Comparison of ENCODE assay signal across 30 cellular contexts in genomic region chr14:94411638-94412037, GRCh38. TPM values are rescaled to one million over a fixed set of nuclear protein-coding genes. Genes with fewer than 3 reads are reported as not detected.
DNase-seq lines count a peak whose midpoint lies in the region; ATAC-seq and TF ChIP-seq lines count a peak whose summit lies in the region.
"Had no signal": no experiment of that assay in that cellular context is flagged by ENCODE, and none has a peak within 500 bp of the region (broad histone marks: within the 10 kb centered on the region; RNA-seq: fewer than 3 reads in every experiment).

No MANE protein-coding gene starts in this region.

- H3K27ac Mint-ChIP-seq in type B pancreatic cell: peak overlapping the region; percentile 32
- no peak overlapping the region for H3K27ac Mint-ChIP-seq in WTC11
- H3K27ac Mint-ChIP-seq: activated CD4-positive, alpha-beta memory T cell treated with anti-CD3 and anti-CD28 coated beads for 36 hours; activated naive CD4-positive, alpha-beta T cell treated with anti-CD3 and anti-CD28 coated beads for 36 hours; activated T-helper 1 cell treated with anti-CD3 and anti-CD28 coated beads, Interleukin-12 subunit alpha, Interleukin-12 subunit beta, Interleukin-2, Interleukin-4 antibody, amounts not matched to agents 30 ng/mL and 10 ng/mL and 1 ng/mL, durations not matched to agents 14 hours and 24 hours and 36 hours; CD4-positive, CD25-positive, alpha-beta regulatory T cell; naive thymus-derived CD8-positive, alpha-beta T cell had no signal

- peak; percentile 67 for DNase-seq in DMS153 (lab: John Stamatoyannopoulos, UW)
- no peak for DNase-seq in DMS153 treated with DMSO at 0.1 percent for 48 hours (lab: John Stamatoyannopoulos, UW; ENCODE audit: unreplicated experiment)
- no peak for DNase-seq in epithelial cell of prostate (ENCODE audit: low read depth, low spot score)
- DNase-seq in right lobe of liver: peak in 2 of 3 donors; percentile 40 to 61
- no peak for DNase-seq in type B pancreatic cell (ENCODE audit: extremely low spot score, unreplicated experiment)
- no peak for DNase-seq in NCI-H345 treated with DMSO at 0.1 percent for 48 hours (lab: John Stamatoyannopoulos, UW; ENCODE audit: unreplicated experiment)
- DNase-seq in PC-9: no peak
- DNase-seq in WTC11 (ENCODE audit: low spot score): no peak
- DNase-seq: activated CD4-positive, alpha-beta memory T cell treated with anti-CD3 and anti-CD28 coated beads for 36 hours; activated CD4-positive, CD25-positive, alpha-beta regulatory T cell treated with anti-CD3 and anti-CD28 coated beads, Interleukin-2, amount 50 U/mL, for 72 hours; activated CD8-positive, alpha-beta memory T cell treated with anti-CD3 and anti-CD28 coated beads, Interleukin-2, amount 50 U/mL, for 4 hours; activated naive CD4-positive, alpha-beta T cell treated with anti-CD3 and anti-CD28 coated beads for 36 hours; CD4-positive, CD25-positive, alpha-beta regulatory T cell; effector memory CD4-positive, alpha-beta T cell; foreskin melanocyte; GOT3; hippocampal formation; naive thymus-derived CD8-positive, alpha-beta T cell; NCI-H1436 treated with DMSO at 0.1 percent for 48 hours; NCI-H524; occipital lobe; SJCRH30; stimulated activated CD4-positive, alpha-beta T cell treated with anti-CD3 and anti-CD28 coated beads, Interleukin-2, amount 100 ng/mL, for 24 hours; T-helper 1 cell had no signal

- H3K36me3 ChIP-seq in right lobe of liver (no peaks in the 10 kb centered on the region), PC-9 (ENCODE audit: low read depth) (no peaks in the 10 kb centered on the region)
- H3K36me3 ChIP-seq: SJCRH30, upper lobe of left lung had no signal

- 9% methylated on average over 1 of the region's 1 CpG for WGBS in right lobe of liver (ENCODE audit: insufficient coverage, low coverage, low lambda C conversion rate, missing lambda C conversion rate)

- TF ChIP-seq POLR2A in right lobe of liver (IDR thresholded peaks at IDR 0.05): peak; percentile 71

- ATAC-seq in right lobe of liver: peak; percentile 75 to 82 (median 80)
- ATAC-seq in WTC11: no peak
- ATAC-seq: naive thymus-derived CD8-positive, alpha-beta T cell; Panc1 had no signal

- CTCF ChIA-PET in PC-9 (lab: Charles Lee): no interaction called here
- CTCF ChIA-PET in WTC11 (lab: Charles Lee): interaction anchor here (0.9 to 2.3 kb wide), 5 partner anchors 12 to 75 kb away, joined by 3 to 8 read pairs (median 5); no protein-coding TSS in a partner anchor

- H3K27ac ChIP-seq in epithelial cell of prostate (peak overlapping the region; percentile 32), right lobe of liver (peak overlapping the region in 2 of 3 donors; percentile 30 to 69), PC-9 (no peak overlapping the region)
- H3K27ac ChIP-seq: 22Rv1, coronary artery, SJCRH30 had no signal

- H3F3A ChIP-seq in PC-9 (ENCODE audit: insufficient read depth, low read depth): no peaks in the 10 kb centered on the region

- H4K20me1 ChIP-seq in PC-9 (ENCODE audit: insufficient read depth): no peaks in the 10 kb centered on the region

- H3K4me3 ChIP-seq in right lobe of liver (no peak overlapping the region), PC-9 (no peak overlapping the region)
- H3K4me3 ChIP-seq: coronary artery, SJCRH30, upper lobe of left lung had no signal

- H3K9me2 ChIP-seq in PC-9 (ENCODE audit: insufficient read depth): no peaks in the 10 kb centered on the region

- H3K27me3 Mint-ChIP-seq in type B pancreatic cell: no peaks in the 10 kb centered on the region
- no peaks in the 10 kb centered on the region; the same call in 1 of the 2 replicates for H3K27me3 Mint-ChIP-seq in WTC11 (ENCODE audit: low read depth)

- BruUV-seq in PC-9 (replicated peaks; lab: Mats Ljungman, UMichigan): no TSS peak

- H3K9me3 ChIP-seq in right lobe of liver (no peaks in the 10 kb centered on the region), PC-9 (ENCODE audit: insufficient read depth, low read depth) (no peaks in the 10 kb centered on the region)
- H3K9me3 ChIP-seq: SJCRH30 had no signal

- no peaks in the 10 kb centered on the region for H3K79me2 ChIP-seq in PC-9 (ENCODE audit: low read depth)

- no peaks in the 10 kb centered on the region for H3K27me3 ChIP-seq in right lobe of liver
- no peaks in the 10 kb centered on the region for H3K27me3 ChIP-seq in PC-9 (ENCODE audit: insufficient read depth, low read depth)
- H3K27me3 ChIP-seq: SJCRH30, upper lobe of left lung had no signal

- H3K4me1 Mint-ChIP-seq in type B pancreatic cell (ENCODE audit: unreplicated experiment) (peaks cover 19% of the 10 kb centered on the region), WTC11 (peaks cover 23% of the 10 kb centered on the region)
- H3K4me1 Mint-ChIP-seq: CD4-positive, CD25-positive, alpha-beta regulatory T cell; naive thymus-derived CD8-positive, alpha-beta T cell had no signal

- TF ChIP-seq CTCF in right lobe of liver (IDR thresholded peaks at IDR 0.05) (no peak), type B pancreatic cell (conservative IDR thresholded peaks at IDR 0.05) (no peak), PC-9 (conservative IDR thresholded peaks at IDR 0.05) (no peak), WTC11 (IDR thresholded peaks at IDR 0.05) (no peak)

- POLR2A ChIA-PET in PC-9 (lab: Charles Lee; ENCODE audit: unreplicated experiment) (no interaction called here), WTC11 (lab: Charles Lee) (no interaction called here)

- peaks cover 5% of the 10 kb centered on the region for H3K9me3 Mint-ChIP-seq in type B pancreatic cell
- peaks cover 40% of the 10 kb centered on the region for H3K9me3 Mint-ChIP-seq in WTC11

- H3K36me3 Mint-ChIP-seq in type B pancreatic cell (no peaks in the 10 kb centered on the region), WTC11 (peaks cover 11% of the 10 kb centered on the region)
- H3K36me3 Mint-ChIP-seq: CD4-positive, CD25-positive, alpha-beta regulatory T cell had no signal

- H3K4me1 ChIP-seq in right lobe of liver: peaks cover 0 to 44% (median 5%) of the 10 kb centered on the region in 4 donors
- no peaks in the 10 kb centered on the region for H3K4me1 ChIP-seq in PC-9 (replicated peaks; ENCODE audit: insufficient read depth)
- H3K4me1 ChIP-seq: SJCRH30 had no signal

- H3K4me3 Mint-ChIP-seq in type B pancreatic cell: no peak overlapping the region
- no peak overlapping the region for H3K4me3 Mint-ChIP-seq in WTC11
- H3K4me3 Mint-ChIP-seq: activated CD4-positive, alpha-beta memory T cell treated with anti-CD3 and anti-CD28 coated beads for 36 hours; activated naive CD4-positive, alpha-beta T cell treated with anti-CD3 and anti-CD28 coated beads for 36 hours; activated T-helper 1 cell treated with anti-CD3 and anti-CD28 coated beads, Interleukin-12 subunit alpha, Interleukin-12 subunit beta, Interleukin-2, Interleukin-4 antibody, amounts not matched to agents 30 ng/mL and 10 ng/mL and 1 ng/mL, durations not matched to agents 14 hours and 24 hours and 36 hours; CD4-positive, CD25-positive, alpha-beta regulatory T cell; naive thymus-derived CD8-positive, alpha-beta T cell had no signal

- intact Hi-C loops in right lobe of liver (cut with DNase I) (no loop called here), PC-9 (cut with micrococcal nuclease; ENCODE audit: unreplicated experiment) (no loop called here)

- H3K4me2 ChIP-seq in PC-9: no peak overlapping the region

- H2AFZ ChIP-seq in PC-9: no peak overlapping the region

TF ChIP-seq in WTC11, 78 proteins besides CTCF, POLR2A, EP300 and RAD21 (continues in another document):
- TF ChIP-seq MXD4 (CRISPR knock-in tag; IDR thresholded peaks at IDR 0.05; ENCODE audit: borderline replicate concordance) (no peak), FOXJ3 (CRISPR knock-in tag; IDR thresholded peaks at IDR 0.05; ENCODE audit: borderline replicate concordance) (no peak), RELA (CRISPR knock-in tag; IDR thresholded peaks at IDR 0.05; ENCODE audit: borderline replicate concordance) (no peak), PRRX2 (CRISPR knock-in tag; IDR thresholded peaks at IDR 0.05) (no peak), PREB (CRISPR knock-in tag; IDR thresholded peaks at IDR 0.05; ENCODE audit: borderline replicate concordance) (no peak), ZSCAN18 (CRISPR knock-in tag; IDR thresholded peaks at IDR 0.05) (no peak), NR2C2 (CRISPR knock-in tag; IDR thresholded peaks at IDR 0.05) (no peak), ZMAT4 (CRISPR knock-in tag; IDR thresholded peaks at IDR 0.05) (no peak)

RNA-seq across cellular contexts. Expression of gene SERPINA1, which starts 23.2 kb away (rescaled TPM):
- over 10,000 TPM; 18,575 to 39,670 (median 31,917) TPM for total RNA-seq in right lobe of liver
- 313 and 712 TPM in 2 replicates for total RNA-seq in type B pancreatic cell (ENCODE audit: low replicate concordance)
- not detected in 2 replicates for total RNA-seq in PC-9 (2021)
- 5.1 to 7.2 TPM (median 6.8 TPM) in 3 replicates for total RNA-seq in WTC11 (2021)
- total RNA-seq: activated T-helper 1 cell treated with anti-CD3 and anti-CD28 coated beads, Interleukin-12 subunit alpha, Interleukin-12 subunit beta, Interleukin-2, Interleukin-4 antibody, amounts not matched to agents 30 ng/mL and 10 ng/mL and 1 ng/mL, durations not matched to agents 14 hours and 24 hours and 36 hours; CD4-positive, CD25-positive, alpha-beta regulatory T cell; naive thymus-derived CD8-positive, alpha-beta T cell; SJCRH30 had no signal

RNA-seq across cellular contexts. Expression of gene SERPINA11, which starts 41.0 kb away (rescaled TPM):
- total RNA-seq in right lobe of liver (100 to 1,000 TPM in 4 of 6 experiments, 10 to 100 TPM in 2; 79.7 to 414 (median 172) TPM), type B pancreatic cell (ENCODE audit: low replicate concordance) (0.31 TPM in 1 of 2 replicates, not detected in the other), PC-9 (2021) (not detected in 2 replicates), WTC11 (2021) (0.34 to 0.53 TPM (median 0.46 TPM) in 3 replicates)
- total RNA-seq: activated CD4-positive, alpha-beta memory T cell treated with anti-CD3 and anti-CD28 coated beads for 36 hours; activated naive CD4-positive, alpha-beta T cell treated with anti-CD3 and anti-CD28 coated beads for 36 hours; activated T-helper 1 cell treated with anti-CD3 and anti-CD28 coated beads, Interleukin-12 subunit alpha, Interleukin-12 subunit beta, Interleukin-2, Interleukin-4 antibody, amounts not matched to agents 30 ng/mL and 10 ng/mL and 1 ng/mL, durations not matched to agents 14 hours and 24 hours and 36 hours; bronchial epithelial cell; CD4-positive, CD25-positive, alpha-beta regulatory T cell; naive thymus-derived CD8-positive, alpha-beta T cell; occipital lobe; SJCRH30; upper lobe of left lung had no signal

RNA-seq across cellular contexts. Expression of gene SERPINA2, which starts 45.1 kb away (rescaled TPM):
- total RNA-seq in right lobe of liver: not detected
- not detected in 2 replicates for total RNA-seq in type B pancreatic cell (ENCODE audit: low replicate concordance)
- not detected in 2 replicates for total RNA-seq in PC-9 (2021)
- not detected in 3 replicates for total RNA-seq in WTC11 (2021)
- total RNA-seq: activated CD4-positive, alpha-beta memory T cell treated with anti-CD3 and anti-CD28 coated beads for 36 hours; activated naive CD4-positive, alpha-beta T cell treated with anti-CD3 and anti-CD28 coated beads for 36 hours; activated T-helper 1 cell treated with anti-CD3 and anti-CD28 coated beads, Interleukin-12 subunit alpha, Interleukin-12 subunit beta, Interleukin-2, Interleukin-4 antibody, amounts not matched to agents 30 ng/mL and 10 ng/mL and 1 ng/mL, durations not matched to agents 14 hours and 24 hours and 36 hours; bronchial epithelial cell; CD4-positive, CD25-positive, alpha-beta regulatory T cell; naive thymus-derived CD8-positive, alpha-beta T cell; occipital lobe; SJCRH30; upper lobe of left lung had no signal

Comparison
In these comparisons a context has a peak if more than half of its experiments do, and no peak if none do; other contexts are left out.
1. DNase-seq: peak in DMS153 (single experiment) and right lobe of liver (2 of 3); none in DMS153 treated with DMSO at 0.1 percent for 48 hours (single experiment), epithelial cell of prostate (single experiment), type B pancreatic cell (single experiment), NCI-H345 treated with DMSO at 0.1 percent for 48 hours (single experiment), PC-9 (0 of 2) and WTC11 (single experiment).
2. RNA of gene SERPINA1, which starts 23.2 kb away (total RNA-seq): 18,575 to 39,670 TPM in right lobe of liver; 313 to 712 TPM in type B pancreatic cell, 5.1 to 7.2 TPM in WTC11 and not detected in PC-9; every median in the first group is over 10 times any median in the second.
3. RNA of gene SERPINA11, which starts 41.0 kb away (total RNA-seq): 79.7 to 414 TPM in right lobe of liver; 0.34 to 0.53 TPM in WTC11, 0.31 TPM in type B pancreatic cell and not detected in PC-9; every median in the first group is over 10 times any median in the second.